ENCODE assay signal across 8 cellular contexts in the genomic region with DNA sequence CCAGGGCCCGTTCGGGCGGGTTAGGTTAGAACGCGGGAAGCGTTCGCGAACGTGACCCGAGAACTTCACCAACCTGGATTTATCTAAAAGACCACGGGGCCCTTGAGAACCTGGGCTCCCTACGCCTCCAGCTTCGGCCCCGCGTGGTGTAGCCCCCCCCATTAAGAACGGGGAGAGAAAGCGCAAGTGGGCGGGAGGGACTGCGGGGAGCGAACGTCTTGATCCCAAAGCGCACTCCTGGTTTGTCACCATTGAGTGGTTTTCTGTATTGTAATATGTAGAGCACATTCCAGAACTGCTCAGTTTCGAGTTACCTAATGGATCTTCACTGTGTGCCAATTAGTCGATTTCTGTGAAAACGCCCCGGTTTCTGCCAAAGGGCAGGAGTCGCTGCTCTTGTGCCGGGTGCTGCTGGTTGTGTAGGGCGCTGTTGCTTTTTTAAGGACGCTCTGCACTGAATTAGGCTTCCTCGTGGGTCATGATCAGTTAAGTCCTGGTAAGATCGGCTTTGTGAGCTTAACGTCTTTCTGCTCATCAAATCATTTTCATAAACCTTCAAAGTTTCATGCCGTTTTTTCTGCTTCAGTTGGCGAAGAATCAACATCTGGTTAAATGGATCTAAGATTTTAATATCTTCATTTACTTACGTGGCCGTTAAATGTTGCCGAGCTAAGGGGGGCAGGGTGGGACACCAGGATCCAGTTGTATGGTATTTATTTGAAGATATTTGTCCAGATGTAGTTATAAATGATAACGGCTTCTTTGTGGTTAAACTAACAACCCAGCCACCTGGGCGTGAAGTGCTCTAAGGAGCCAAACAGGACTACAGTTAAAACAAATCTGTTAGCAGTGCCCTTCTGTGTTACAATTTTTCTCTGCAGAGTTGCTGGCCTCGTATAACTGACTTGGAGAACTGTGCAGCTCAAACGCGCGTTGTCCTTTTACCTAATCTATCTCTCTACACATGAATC. TPM values are rescaled to one million over a fixed set of nuclear protein-coding genes. Genes with fewer than 3 reads are reported as not detected.
DNase-seq lines count a peak whose midpoint lies in the region; ATAC-seq, FAIRE-seq and TF ChIP-seq lines count a peak whose summit lies in the region.

No MANE protein-coding gene starts in this region.

- no peaks in the 10 kb centered on the region for H4K20me1 ChIP-seq in HepG2 (ENCODE audit: insufficient read depth, low read length)

- peak overlapping the region; percentile 82 for H3K4me2 ChIP-seq in HepG2 (ENCODE audit: low read depth, low read length)

- in situ Hi-C loops in HepG2 (cut with HindIII; ENCODE audit: extremely low pct_ligation_motif_present, low pct_unique_long_range_greater_than_20kb), result loop anchor here (5.0 kb wide), 1 partner anchor 232 kb away; no protein-coding TSS in a partner anchor

- CTCF ChIA-PET in HepG2 (lab: Yijun Ruan, JAX; ENCODE audit: low intra/inter-chr PET ratio, low total read pairs), result interaction anchor here (1.2 to 2.4 kb wide), 3 partner anchors 230 to 305 kb away, joined by 3 to 31 read pairs (median 7); no protein-coding TSS in a partner anchor

- H3K27ac ChIP-seq in VCaP (peak overlapping the region; percentile 66), HepG2 (ENCODE audit: extremely low read length, insufficient read depth, low read length) (peak overlapping the region; percentile 72)

- no peak for TF ChIP-seq RAD21 in HepG2 (CRISPR knock-in tag; IDR thresholded peaks at IDR 0.05)

- H3K4me1 ChIP-seq in HepG2 (ENCODE audit: insufficient read depth, low read length), result peaks cover 47% of the 10 kb centered on the region

- ATAC-seq in HG02759 (IDR thresholded peaks at IDR 0.05; ENCODE audit: unreplicated experiment) (peak; percentile 46), HepG2 (peak; percentile 74)

- peak overlapping the region; percentile 79 to 83 (median 81) for H3K4me3 ChIP-seq in HepG2 (replicated peaks in 1 of 3; ENCODE audit: insufficient read depth in 1 of 3, low read depth in 2 of 3, low read length in 3 of 3)

- intact Hi-C loops in HepG2 (cut with micrococcal nuclease; ENCODE audit: unreplicated experiment), result loop anchor here (2.0 kb wide), 1 partner anchor 122 kb away; the partner anchor contains the start of gene TMEM131L

- POLR2A ChIA-PET in HepG2 (lab: Yijun Ruan, JAX), result no interaction called here

- no peaks in the 10 kb centered on the region for H3K36me3 ChIP-seq in HepG2 (replicated peaks in 1 of 2; ENCODE audit: control insufficient read depth in 1 of 2, insufficient read depth in 2 of 2, low read length in 2 of 2)

- TSS peak; percentile 73 for BruUV-seq in HepG2 (replicated peaks; lab: Mats Ljungman, UMichigan)

- TF ChIP-seq EP300 in HepG2 (IDR thresholded peaks at IDR 0.05; ENCODE audit: low read depth in 2 of 2, low read length in 2 of 2) (no peak), HepG2 (CRISPR knock-in tag; IDR thresholded peaks at IDR 0.05; ENCODE audit: borderline replicate concordance) (no peak)

- no peak for FAIRE-seq in HepG2 (lab: Jason Lieb, UNC)

- peak overlapping the region; percentile 96 for H2AFZ ChIP-seq in HepG2 (ENCODE audit: low read length)

- DNase-seq in NCI-H1436 (lab: John Stamatoyannopoulos, UW), result peak; percentile 20
- no peak for DNase-seq in NCI-H1436 treated with DMSO at 0.1 percent for 48 hours (lab: John Stamatoyannopoulos, UW)
- peak; percentile 32 for DNase-seq in NCI-H128 (lab: John Stamatoyannopoulos, UW; ENCODE audit: unreplicated experiment)
- DNase-seq in cerebellum (ENCODE audit: low spot score), result peak; percentile 10
- DNase-seq in HepG2 (ENCODE audit: low spot score), result peak; percentile 64
- DNase-seq in stimulated activated CD4-positive, alpha-beta T cell treated with anti-CD3 and anti-CD28 coated beads, TNF-alpha, amount 100 ng/mL, for 24 hours (ENCODE audit: low read depth in 3 of 3), result peak; percentile 24 to 59 (median 30)

- under 1% methylated on average over 29 of the region's 44 CpGs for WGBS in HepG2 (ENCODE audit: low lambda C conversion rate)

- H3K27me3 ChIP-seq in HepG2 (ENCODE audit: control insufficient read depth in 1 of 2, insufficient read depth in 2 of 2, low read length in 2 of 2), result no peaks in the 10 kb centered on the region; a peak in 1 of 5 replicates

- H3K9me3 ChIP-seq in HepG2 (ENCODE audit: low read length), result no peaks in the 10 kb centered on the region

- peaks cover 38% of the 10 kb centered on the region for H3K79me2 ChIP-seq in HepG2 (ENCODE audit: insufficient read depth, low read length)

- H3K9ac ChIP-seq in HepG2 (ENCODE audit: insufficient read depth, low read depth, low read length), result peak overlapping the region; percentile 76

- peak in 1 of 2 experiments; percentile 44; a peak in 2 of 4 replicates for TF ChIP-seq POLR2A in HepG2 (IDR thresholded peaks at IDR 0.05; ENCODE audit: insufficient read depth in 1 of 2, low read depth in 2 of 2, low read length in 2 of 2)

- no peak for TF ChIP-seq CTCF in VCaP (conservative IDR thresholded peaks at IDR 0.05)
- peak; percentile 15; the same call in 1 of the 2 replicates for TF ChIP-seq CTCF in HepG2 (CRISPR knock-in tag; IDR thresholded peaks at IDR 0.05)

TF ChIP-seq in HepG2, 621 proteins besides CTCF, POLR2A, EP300 and RAD21 (continues in another document):
- TF ChIP-seq PCBP1 (IDR thresholded peaks at IDR 0.05; ENCODE audit: borderline replicate concordance, low read depth, low read length) (no peak), FOXP1 (IDR thresholded peaks at IDR 0.05) (no peak), FOXP1 (CRISPR knock-in tag; IDR thresholded peaks at IDR 0.05) (no peak), BATF2 (CRISPR knock-in tag; IDR thresholded peaks at IDR 0.05) (no peak), NONO (IDR thresholded peaks at IDR 0.05) (no peak), NONO (CRISPR knock-in tag; conservative IDR thresholded peaks at IDR 0.05) (no peak), ZNF260 (CRISPR knock-in tag; IDR thresholded peaks at IDR 0.05; ENCODE audit: borderline replicate concordance, low read depth) (no peak), SUZ12 (IDR thresholded peaks at IDR 0.05; ENCODE audit: low read depth, low read length) (no peak)
- TF ChIP-seq, protein P1, sequence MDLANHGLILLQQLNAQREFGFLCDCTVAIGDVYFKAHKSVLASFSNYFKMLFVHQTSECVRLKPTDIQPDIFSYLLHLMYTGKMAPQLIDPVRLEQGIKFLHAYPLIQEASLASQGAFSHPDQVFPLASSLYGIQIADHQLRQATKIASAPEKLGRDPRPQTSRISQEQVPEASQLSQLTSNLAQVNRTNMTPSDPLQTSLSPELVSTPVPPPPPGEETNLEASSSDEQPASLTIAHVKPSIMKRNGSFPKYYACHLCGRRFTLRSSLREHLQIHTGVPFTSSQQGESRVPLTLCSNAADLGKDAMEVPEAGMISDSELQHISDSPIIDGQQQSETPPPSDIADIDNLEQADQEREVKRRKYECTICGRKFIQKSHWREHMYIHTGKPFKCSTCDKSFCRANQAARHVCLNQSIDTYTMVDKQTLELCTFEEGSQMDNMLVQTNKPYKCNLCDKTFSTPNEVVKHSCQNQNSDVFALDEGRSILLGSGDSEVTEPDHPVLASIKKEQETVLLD (CRISPR knock-in tag; IDR thresholded peaks at IDR 0.05; ENCODE audit: low read depth), result no peak

RNA-seq across cellular contexts. Expression of gene MND1, which starts 0.8 kb away (rescaled TPM):
- total RNA-seq in cerebellum (5.3 TPM), HepG2 (2016; rRNA removed; fragmentation: Illumina TruSeq; extraction: Trizol) (30.7 and 40.7 TPM in 2 replicates)
- 23.9 and 26.6 TPM in 2 replicates for total RNA-seq in HepG2 (2016; cell fraction: cytosol; rRNA removed; fragmentation: Illumina TruSeq; extraction: Trizol; ENCODE audit: low read depth)
- 28.8 and 43.1 TPM in 2 replicates for total RNA-seq in HepG2 (2016; cell fraction: insoluble cytoplasmic fraction; rRNA removed; fragmentation: Illumina TruSeq; extraction: Trizol)
- total RNA-seq in HepG2 (2016; cell fraction: membrane; rRNA removed; fragmentation: Illumina TruSeq; extraction: Trizol), result 27.2 and 33.0 TPM in 2 replicates
- total RNA-seq in HepG2 (2016; cell fraction: nucleus; rRNA removed; fragmentation: Illumina TruSeq; extraction: Trizol), result 13.2 and 15.2 TPM in 2 replicates
- polyA plus RNA-seq in HepG2 (2011; rRNA removed), result 2.3 and 4.8 TPM in 2 replicates
- polyA plus RNA-seq in HepG2 (2011; cell fraction: cytosol; rRNA removed), result 1.7 TPM in 2 replicates
- 1.4 and 1.6 TPM in 2 replicates for polyA plus RNA-seq in HepG2 (2011; cell fraction: nucleus; rRNA removed)
- polyA plus RNA-seq in HepG2 (2012), result 8.8 and 14.8 TPM in 2 replicates
- 20.8 and 21.2 TPM in 2 replicates for polyA plus RNA-seq in HepG2 (2016; cell fraction: cytosol; fragmentation: Illumina TruSeq; extraction: Trizol; ENCODE audit: low read depth)
- 45.9 and 54.7 TPM in 2 replicates for polyA plus RNA-seq in HepG2 (2016; cell fraction: insoluble cytoplasmic fraction; fragmentation: Illumina TruSeq; extraction: Trizol; ENCODE audit: low read depth)
- 31.4 and 32.2 TPM in 2 replicates for polyA plus RNA-seq in HepG2 (2016; cell fraction: membrane; fragmentation: Illumina TruSeq; extraction: Trizol; ENCODE audit: low read depth)
- 22.1 and 22.4 TPM in 2 replicates for polyA plus RNA-seq in HepG2 (2016; cell fraction: nucleus; fragmentation: Illumina TruSeq; extraction: Trizol; ENCODE audit: insufficient read depth, low read depth)
- polyA minus RNA-seq in HepG2 (2011; rRNA and poly(A)+ RNA removed; ENCODE audit: low replicate concordance), result 0.16 and 0.28 TPM in 2 replicates
- 3.8 and 4.7 TPM in 2 replicates for polyA minus RNA-seq in HepG2 (2011; cell fraction: cytosol; rRNA and poly(A)+ RNA removed)
- polyA minus RNA-seq in HepG2 (2011; cell fraction: nucleus; rRNA and poly(A)+ RNA removed), result 2.1 and 3.6 TPM in 2 replicates
